ENCODE assay signal across 1 cellular context in the genomic region with DNA sequence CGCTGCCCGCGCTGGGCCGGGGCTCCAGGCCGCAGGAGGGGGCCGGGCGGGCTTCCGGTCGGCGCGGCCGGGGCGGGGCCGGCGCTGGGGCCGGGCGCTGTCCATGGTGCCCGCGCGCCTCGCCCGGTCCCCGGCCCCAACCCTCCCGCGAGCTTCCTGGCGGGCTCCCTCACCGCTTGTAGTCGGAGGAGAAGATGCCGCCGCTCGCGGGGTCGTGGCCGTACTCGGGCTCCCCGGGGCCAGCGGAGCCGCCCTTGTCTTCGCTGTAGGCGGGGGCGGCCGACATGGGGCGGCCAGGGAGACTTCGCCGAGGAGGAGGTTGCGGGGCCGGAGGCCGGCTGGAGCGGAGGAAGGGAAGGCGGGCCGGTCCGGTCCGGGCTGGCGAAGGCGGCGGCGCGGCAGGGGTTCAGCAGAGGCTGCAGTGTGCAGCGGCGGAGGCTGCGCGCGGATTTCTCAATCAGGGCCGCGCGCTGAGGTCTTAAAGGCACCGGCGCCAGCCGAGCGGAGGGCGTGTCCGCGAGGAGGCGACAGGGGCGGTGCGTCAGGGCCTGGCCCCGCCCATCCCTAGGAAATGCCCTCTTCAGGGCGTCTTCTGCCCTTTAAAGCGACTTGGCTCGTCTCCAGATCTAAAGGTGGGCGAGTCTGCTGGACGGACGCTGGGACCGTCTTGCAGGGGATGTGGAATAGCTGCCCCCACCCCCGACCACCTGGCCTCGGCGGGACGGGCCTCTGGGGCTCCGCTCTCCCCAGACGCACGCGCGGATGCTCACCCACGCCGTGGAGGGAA.
A peak's percentile ranks its signal among the peaks of the same experiment; 100 is the strongest.
TF ChIP-seq lines count a peak whose summit lies in the region.

A gene with protein sequence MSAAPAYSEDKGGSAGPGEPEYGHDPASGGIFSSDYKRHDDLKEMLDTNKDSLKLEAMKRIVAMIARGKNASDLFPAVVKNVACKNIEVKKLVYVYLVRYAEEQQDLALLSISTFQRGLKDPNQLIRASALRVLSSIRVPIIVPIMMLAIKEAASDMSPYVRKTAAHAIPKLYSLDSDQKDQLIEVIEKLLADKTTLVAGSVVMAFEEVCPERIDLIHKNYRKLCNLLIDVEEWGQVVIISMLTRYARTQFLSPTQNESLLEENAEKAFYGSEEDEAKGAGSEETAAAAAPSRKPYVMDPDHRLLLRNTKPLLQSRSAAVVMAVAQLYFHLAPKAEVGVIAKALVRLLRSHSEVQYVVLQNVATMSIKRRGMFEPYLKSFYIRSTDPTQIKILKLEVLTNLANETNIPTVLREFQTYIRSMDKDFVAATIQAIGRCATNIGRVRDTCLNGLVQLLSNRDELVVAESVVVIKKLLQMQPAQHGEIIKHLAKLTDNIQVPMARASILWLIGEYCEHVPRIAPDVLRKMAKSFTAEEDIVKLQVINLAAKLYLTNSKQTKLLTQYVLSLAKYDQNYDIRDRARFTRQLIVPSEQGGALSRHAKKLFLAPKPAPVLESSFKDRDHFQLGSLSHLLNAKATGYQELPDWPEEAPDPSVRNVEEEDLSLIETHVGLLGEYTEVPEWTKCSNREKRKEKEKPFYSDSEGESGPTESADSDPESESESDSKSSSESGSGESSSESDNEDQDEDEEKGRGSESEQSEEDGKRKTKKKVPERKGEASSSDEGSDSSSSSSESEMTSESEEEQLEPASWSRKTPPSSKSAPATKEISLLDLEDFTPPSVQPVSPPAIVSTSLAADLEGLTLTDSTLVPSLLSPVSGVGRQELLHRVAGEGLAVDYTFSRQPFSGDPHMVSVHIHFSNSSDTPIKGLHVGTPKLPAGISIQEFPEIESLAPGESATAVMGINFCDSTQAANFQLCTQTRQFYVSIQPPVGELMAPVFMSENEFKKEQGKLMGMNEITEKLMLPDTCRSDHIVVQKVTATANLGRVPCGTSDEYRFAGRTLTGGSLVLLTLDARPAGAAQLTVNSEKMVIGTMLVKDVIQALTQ (minus strand): TSS at position 455 of the 787 bp plus-strand sequence. CDS start 169 bp downstream, at position 286.

TF ChIP-seq in A549, 52 proteins besides CTCF, POLR2A, EP300 and RAD21 (continued from another document):
- TF ChIP-seq, protein P1, sequence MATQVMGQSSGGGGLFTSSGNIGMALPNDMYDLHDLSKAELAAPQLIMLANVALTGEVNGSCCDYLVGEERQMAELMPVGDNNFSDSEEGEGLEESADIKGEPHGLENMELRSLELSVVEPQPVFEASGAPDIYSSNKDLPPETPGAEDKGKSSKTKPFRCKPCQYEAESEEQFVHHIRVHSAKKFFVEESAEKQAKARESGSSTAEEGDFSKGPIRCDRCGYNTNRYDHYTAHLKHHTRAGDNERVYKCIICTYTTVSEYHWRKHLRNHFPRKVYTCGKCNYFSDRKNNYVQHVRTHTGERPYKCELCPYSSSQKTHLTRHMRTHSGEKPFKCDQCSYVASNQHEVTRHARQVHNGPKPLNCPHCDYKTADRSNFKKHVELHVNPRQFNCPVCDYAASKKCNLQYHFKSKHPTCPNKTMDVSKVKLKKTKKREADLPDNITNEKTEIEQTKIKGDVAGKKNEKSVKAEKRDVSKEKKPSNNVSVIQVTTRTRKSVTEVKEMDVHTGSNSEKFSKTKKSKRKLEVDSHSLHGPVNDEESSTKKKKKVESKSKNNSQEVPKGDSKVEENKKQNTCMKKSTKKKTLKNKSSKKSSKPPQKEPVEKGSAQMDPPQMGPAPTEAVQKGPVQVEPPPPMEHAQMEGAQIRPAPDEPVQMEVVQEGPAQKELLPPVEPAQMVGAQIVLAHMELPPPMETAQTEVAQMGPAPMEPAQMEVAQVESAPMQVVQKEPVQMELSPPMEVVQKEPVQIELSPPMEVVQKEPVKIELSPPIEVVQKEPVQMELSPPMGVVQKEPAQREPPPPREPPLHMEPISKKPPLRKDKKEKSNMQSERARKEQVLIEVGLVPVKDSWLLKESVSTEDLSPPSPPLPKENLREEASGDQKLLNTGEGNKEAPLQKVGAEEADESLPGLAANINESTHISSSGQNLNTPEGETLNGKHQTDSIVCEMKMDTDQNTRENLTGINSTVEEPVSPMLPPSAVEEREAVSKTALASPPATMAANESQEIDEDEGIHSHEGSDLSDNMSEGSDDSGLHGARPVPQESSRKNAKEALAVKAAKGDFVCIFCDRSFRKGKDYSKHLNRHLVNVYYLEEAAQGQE (IDR thresholded peaks at IDR 0.05): peak; percentile 95
- no peak for TF ChIP-seq NFE2L2 (conservative IDR thresholded peaks at IDR 0.05; ENCODE audit: low read length)
- peak in 1 of 2 experiments; percentile 23; a peak in 1 of 5 replicates for TF ChIP-seq JUN (IDR thresholded peaks at IDR 0.05)
- TF ChIP-seq, protein P2, sequence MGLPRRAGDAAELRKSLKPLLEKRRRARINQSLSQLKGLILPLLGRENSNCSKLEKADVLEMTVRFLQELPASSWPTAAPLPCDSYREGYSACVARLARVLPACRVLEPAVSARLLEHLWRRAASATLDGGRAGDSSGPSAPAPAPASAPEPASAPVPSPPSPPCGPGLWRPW (IDR thresholded peaks at IDR 0.05): no peak
- no peak for TF ChIP-seq TFCP2L1 (CRISPR knock-in tag; IDR thresholded peaks at IDR 0.05)
- TF ChIP-seq, protein P3, sequence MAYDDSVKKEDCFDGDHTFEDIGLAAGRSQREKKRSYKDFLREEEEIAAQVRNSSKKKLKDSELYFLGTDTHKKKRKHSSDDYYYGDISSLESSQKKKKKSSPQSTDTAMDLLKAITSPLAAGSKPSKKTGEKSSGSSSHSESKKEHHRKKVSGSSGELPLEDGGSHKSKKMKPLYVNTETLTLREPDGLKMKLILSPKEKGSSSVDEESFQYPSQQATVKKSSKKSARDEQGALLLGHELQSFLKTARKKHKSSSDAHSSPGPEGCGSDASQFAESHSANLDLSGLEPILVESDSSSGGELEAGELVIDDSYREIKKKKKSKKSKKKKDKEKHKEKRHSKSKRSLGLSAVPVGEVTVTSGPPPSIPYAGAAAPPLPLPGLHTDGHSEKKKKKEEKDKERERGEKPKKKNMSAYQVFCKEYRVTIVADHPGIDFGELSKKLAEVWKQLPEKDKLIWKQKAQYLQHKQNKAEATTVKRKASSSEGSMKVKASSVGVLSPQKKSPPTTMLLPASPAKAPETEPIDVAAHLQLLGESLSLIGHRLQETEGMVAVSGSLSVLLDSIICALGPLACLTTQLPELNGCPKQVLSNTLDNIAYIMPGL (CRISPR knock-in tag; IDR thresholded peaks at IDR 0.05; ENCODE audit: borderline replicate concordance): no peak
- TF ChIP-seq ZNF302 (CRISPR knock-in tag; IDR thresholded peaks at IDR 0.05): no peak
- no peak for TF ChIP-seq HDAC2 (IDR thresholded peaks at IDR 0.05)
- TF ChIP-seq EHMT2 (IDR thresholded peaks at IDR 0.05; ENCODE audit: low read depth): peak; percentile 66; the same call in 1 of the 2 replicates
- 0 out of 2 replicates have a peak, but pooled peaks have one; percentile 59 for TF ChIP-seq HOXB5 (CRISPR knock-in tag; IDR thresholded peaks at IDR 0.05)
- TF ChIP-seq ZFP36 (IDR thresholded peaks at IDR 0.05; ENCODE audit: borderline replicate concordance, partially characterized antibody): no peak
- TF ChIP-seq SMC3 (IDR thresholded peaks at IDR 0.05): peak; percentile 7; the same call in 1 of the 3 replicates
- TF ChIP-seq, protein P4, sequence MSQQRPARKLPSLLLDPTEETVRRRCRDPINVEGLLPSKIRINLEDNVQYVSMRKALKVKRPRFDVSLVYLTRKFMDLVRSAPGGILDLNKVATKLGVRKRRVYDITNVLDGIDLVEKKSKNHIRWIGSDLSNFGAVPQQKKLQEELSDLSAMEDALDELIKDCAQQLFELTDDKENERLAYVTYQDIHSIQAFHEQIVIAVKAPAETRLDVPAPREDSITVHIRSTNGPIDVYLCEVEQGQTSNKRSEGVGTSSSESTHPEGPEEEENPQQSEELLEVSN (IDR thresholded peaks at IDR 0.05; ENCODE audit: borderline replicate concordance, low read depth): 0 out of 2 replicates have a peak, but pooled peaks have one; percentile 61
- no peak for TF ChIP-seq FOSL2 (IDR thresholded peaks at IDR 0.05)
- no peak for TF ChIP-seq FOSL2 (CRISPR knock-in tag; IDR thresholded peaks at IDR 0.05)
- TF ChIP-seq BHLHE40 (IDR thresholded peaks at IDR 0.05; ENCODE audit: low read depth, low read length): no peak
- no peak for TF ChIP-seq ZC3H11A (IDR thresholded peaks at IDR 0.05)
TF ChIP-seq in A549: peak in this region for 9.
